ENCODE assay signal across 8 cellular contexts in genomic region chr20:60221593-60221992, GRCh38.
"Had no signal": no experiment of that assay in that cellular context is flagged by ENCODE, and none has a peak within 500 bp of the region (broad histone marks: within the 10 kb centered on the region; RNA-seq: fewer than 3 reads in every experiment).

No MANE protein-coding gene starts in this region.

- H3K4me3 ChIP-seq: GM23248, HAP-1, K562 had no signal

- H3K27ac ChIP-seq: GM23248 had no signal

- H3K36me3 ChIP-seq: HAP-1 had no signal

- DNase-seq: GM23248, GOT3, H7, HFFc6, IMR-90 had no signal

- H3K9ac ChIP-seq: GM23248 had no signal

- H3K9me3 ChIP-seq: HAP-1 had no signal

- H3K4me1 ChIP-seq: HAP-1 had no signal

- H2AFZ ChIP-seq: GM23248 had no signal

- ATAC-seq: HCT116, K562 had no signal
